Comparison of ENCODE assay signal across 8 cellular contexts in the genomic region with DNA sequence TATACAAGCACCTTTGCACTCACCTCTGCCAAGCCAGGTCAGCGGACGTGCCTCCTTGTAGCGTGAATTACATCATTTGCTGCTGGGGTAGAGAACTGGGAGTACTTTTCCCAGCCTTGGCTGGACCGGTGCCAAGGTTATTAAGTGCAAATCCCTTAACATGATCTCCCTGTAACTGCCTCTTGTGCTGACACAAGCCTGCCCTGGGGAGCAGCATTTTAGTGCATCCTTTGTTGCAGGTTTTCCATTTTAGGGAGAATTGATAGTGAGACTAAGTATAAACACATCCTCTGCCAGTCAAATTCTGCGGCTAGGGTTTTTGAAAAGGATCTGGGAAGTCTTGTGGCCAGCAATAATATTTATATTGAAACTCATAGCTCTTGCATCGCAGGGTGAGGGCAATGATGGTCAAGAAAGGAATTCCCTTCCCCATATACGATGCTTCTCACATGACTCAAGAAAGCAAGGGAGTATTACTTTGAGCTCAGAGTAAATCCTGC. TPM values are rescaled to one million over a fixed set of nuclear protein-coding genes. Genes with fewer than 3 reads are reported as not detected.
DNase-seq lines count a peak whose midpoint lies in the region; FAIRE-seq and TF ChIP-seq lines count a peak whose summit lies in the region.

No MANE protein-coding gene starts in this region.

- no peak for FAIRE-seq in astrocyte (lab: Jason Lieb, UNC)

- TF ChIP-seq CTCF in astrocyte (IDR thresholded peaks at IDR 0.05; ENCODE audit: insufficient read depth, low read depth, low read length) (no peak), lower leg skin (IDR thresholded peaks at IDR 0.05) (no peak)

- H3K9me3 Mint-ChIP-seq in astrocyte (ENCODE audit: unreplicated experiment): no peaks in the 10 kb centered on the region
- no peaks in the 10 kb centered on the region for H3K9me3 Mint-ChIP-seq in activated CD4-positive, alpha-beta T cell treated with anti-CD3 and anti-CD28 coated beads, Interleukin-2, amount 10 ng/mL, durations not matched to agents 24 days and 14 days

- H3K4me2 ChIP-seq in astrocyte (ENCODE audit: low read length): peak overlapping the region; percentile 67

- H3K27me3 ChIP-seq in astrocyte (ENCODE audit: insufficient read depth, low read length): peaks cover 15% of the 10 kb centered on the region

- H3K9ac ChIP-seq in astrocyte (ENCODE audit: low read length): peak overlapping the region; percentile 44

- peaks cover 6% of the 10 kb centered on the region for H3K4me1 Mint-ChIP-seq in astrocyte (ENCODE audit: low read depth, unreplicated experiment)
- H3K4me1 Mint-ChIP-seq in activated CD4-positive, alpha-beta T cell treated with anti-CD3 and anti-CD28 coated beads, Interleukin-2, amount 10 ng/mL, durations not matched to agents 24 days and 14 days: no peaks in the 10 kb centered on the region

- H3K9me3 ChIP-seq in astrocyte (ENCODE audit: insufficient read depth, low read depth, low read length): no peaks in the 10 kb centered on the region

- intact Hi-C loops in lower leg skin (cut with DNase I; ENCODE audit: low total_unique reads): no loop called here
- intact Hi-C loops in activated CD4-positive, alpha-beta T cell treated with anti-CD3 and anti-CD28 coated beads, Interleukin-2, amount 10 ng/mL, durations not matched to agents 24 days and 14 days (cut with micrococcal nuclease): no loop called here

- TF ChIP-seq POLR2A in lower leg skin (IDR thresholded peaks at IDR 0.05): no peak

- no peaks in the 10 kb centered on the region for H3K36me3 Mint-ChIP-seq in astrocyte (ENCODE audit: low read depth, unreplicated experiment)
- no peaks in the 10 kb centered on the region for H3K36me3 Mint-ChIP-seq in activated CD4-positive, alpha-beta T cell treated with anti-CD3 and anti-CD28 coated beads, Interleukin-2, amount 10 ng/mL, durations not matched to agents 24 days and 14 days (ENCODE audit: low read depth)

- H3K4me1 ChIP-seq in astrocyte (ENCODE audit: insufficient read depth, low read length): peaks cover 24% of the 10 kb centered on the region

- H3K4me3 ChIP-seq in astrocyte (ENCODE audit: insufficient read depth, low read depth, low read length) (no peak overlapping the region), lower leg skin (ENCODE audit: low read depth, poor library complexity, severe bottlenecking) (no peak overlapping the region)

- peak; percentile 96 for DNase-seq in COLO668 (lab: John Stamatoyannopoulos, UW; ENCODE audit: unreplicated experiment)
- DNase-seq in NCI-H2081 (lab: John Stamatoyannopoulos, UW): peak; percentile 65 to 79
- peak; percentile 96 for DNase-seq in astrocyte (ENCODE audit: low read depth)
- DNase-seq in lower leg skin (ENCODE audit: low spot score in 2 of 2): peak; percentile 44 to 87
- DNase-seq in mesenteric fat pad (ENCODE audit: low spot score): no peak
- no peak for DNase-seq in UCSD-AML1 (lab: John Stamatoyannopoulos, UW; ENCODE audit: unreplicated experiment)
- no peak for DNase-seq in retina
- no peak for DNase-seq in activated CD4-positive, alpha-beta T cell treated with anti-CD3 and anti-CD28 coated beads, Interleukin-2, amount 10 ng/mL, durations not matched to agents 24 days and 14 days

- peak overlapping the region; percentile 72 for H3K27ac ChIP-seq in astrocyte (ENCODE audit: low read depth, low read length)

- no peak overlapping the region for H3K4me3 Mint-ChIP-seq in astrocyte (ENCODE audit: unreplicated experiment)
- no peak overlapping the region for H3K4me3 Mint-ChIP-seq in activated CD4-positive, alpha-beta T cell treated with anti-CD3 and anti-CD28 coated beads, Interleukin-2, amount 10 ng/mL, durations not matched to agents 24 days and 14 days

- no peaks in the 10 kb centered on the region for H4K20me1 ChIP-seq in astrocyte (ENCODE audit: insufficient read depth, low read length)

- no peaks in the 10 kb centered on the region for H3K36me3 ChIP-seq in astrocyte (ENCODE audit: insufficient read depth, low read length)

- H3K27ac Mint-ChIP-seq in astrocyte (ENCODE audit: unreplicated experiment): peak overlapping the region; percentile 83
- H3K27ac Mint-ChIP-seq in activated CD4-positive, alpha-beta T cell treated with anti-CD3 and anti-CD28 coated beads, Interleukin-2, amount 10 ng/mL, durations not matched to agents 24 days and 14 days: no peak overlapping the region

- WGBS in lower leg skin, 2 donors: 45 to 57% methylated on average over 7 of the region's 7 CpGs

- H3K79me2 ChIP-seq in astrocyte (ENCODE audit: insufficient read depth, low read length): no peaks in the 10 kb centered on the region

- no peak overlapping the region for H2AFZ ChIP-seq in astrocyte (ENCODE audit: low read depth, low read length)

- H3K27me3 Mint-ChIP-seq in astrocyte (ENCODE audit: low read depth, unreplicated experiment): peaks cover 5% of the 10 kb centered on the region
- H3K27me3 Mint-ChIP-seq in activated CD4-positive, alpha-beta T cell treated with anti-CD3 and anti-CD28 coated beads, Interleukin-2, amount 10 ng/mL, durations not matched to agents 24 days and 14 days: no peaks in the 10 kb centered on the region

RNA-seq across cellular contexts. Expression of gene DCLK1, which starts 32.7 kb away (rescaled TPM):
- total RNA-seq in astrocyte: 3.2 and 4.9 TPM in 2 replicates
- total RNA-seq in lower leg skin: 10 to 100 TPM in 3 of 4 donors, 1 to 10 TPM in 1; 10.0 to 41.1 (median 19.5) TPM
- 24.3 TPM for total RNA-seq in mesenteric fat pad
- not detected in 2 replicates for total RNA-seq in activated CD4-positive, alpha-beta T cell treated with anti-CD3 and anti-CD28 coated beads, Interleukin-2, amount 10 ng/mL, durations not matched to agents 24 days and 14 days

RNA-seq across cellular contexts. Expression of gene SOHLH2, which starts 50.5 kb away (rescaled TPM):
- total RNA-seq in astrocyte (0.17 TPM in 1 of 2 replicates, not detected in the other), lower leg skin (not detected), mesenteric fat pad (not detected)
- total RNA-seq in activated CD4-positive, alpha-beta T cell treated with anti-CD3 and anti-CD28 coated beads, Interleukin-2, amount 10 ng/mL, durations not matched to agents 24 days and 14 days: not detected in 2 replicates

Comparison
In these comparisons a context has a peak if more than half of its experiments do, and no peak if none do; other contexts are left out.
1. DNase-seq: peak in COLO668 (single experiment), NCI-H2081 (2 of 2), astrocyte (single experiment) and lower leg skin (2 of 2); none in mesenteric fat pad (single experiment), UCSD-AML1 (single experiment), retina (single experiment) and activated CD4-positive, alpha-beta T cell treated with anti-CD3 and anti-CD28 coated beads, Interleukin-2, amount 10 ng/mL, durations not matched to agents 24 days and 14 days (single experiment).